ENCODE assay signal across 14 cellular contexts in genomic region chr6:35028781-35029180, GRCh38.
"Had no signal": no experiment of that assay in that cellular context is flagged by ENCODE, and none has a peak within 500 bp of the region (broad histone marks: within the 10 kb centered on the region; RNA-seq: fewer than 3 reads in every experiment).

No MANE protein-coding gene starts in this region.

- H3K4me1 Mint-ChIP-seq: activated naive CD8-positive, alpha-beta T cell treated with anti-CD3 and anti-CD28 coated beads, Interleukin-2, amount 10 ng/mL, durations not matched to agents 7 days and 5 days had no signal

- H3K9me3 ChIP-seq: neutrophil had no signal

- H3K9me3 Mint-ChIP-seq: activated naive CD8-positive, alpha-beta T cell treated with anti-CD3 and anti-CD28 coated beads, Interleukin-2, amount 10 ng/mL, durations not matched to agents 7 days and 5 days; naive thymus-derived CD8-positive, alpha-beta T cell; stimulated activated naive B cell treated with anti-CD40 and anti-IgM and Interleukin-4, amounts not matched to agents 10 μg/mL and 1 μg/mL and 100 μg/mL, for 72 hours had no signal

- H3K4me3 ChIP-seq: skin epidermis had no signal

- H3K36me3 Mint-ChIP-seq: activated naive CD8-positive, alpha-beta T cell treated with anti-CD3 and anti-CD28 coated beads, Interleukin-2, amount 10 ng/mL, durations not matched to agents 7 days and 5 days had no signal

- H3K27ac ChIP-seq: neutrophil had no signal

- H3K27me3 ChIP-seq: neutrophil had no signal

- H3K27ac Mint-ChIP-seq: activated naive CD8-positive, alpha-beta T cell treated with anti-CD3 and anti-CD28 coated beads, Interleukin-2, amount 10 ng/mL, durations not matched to agents 7 days and 5 days; naive thymus-derived CD8-positive, alpha-beta T cell; stimulated activated naive B cell treated with anti-CD40 and anti-IgM and Interleukin-4, amounts not matched to agents 10 μg/mL and 1 μg/mL and 100 μg/mL, for 72 hours had no signal

- FAIRE-seq: endometrium had no signal

- DNase-seq: activated naive CD4-positive, alpha-beta T cell; activated naive CD8-positive, alpha-beta T cell treated with anti-CD3 and anti-CD28 coated beads, Interleukin-2, amount 10 ng/mL, durations not matched to agents 7 days and 5 days; activated T-cell treated with anti-CD3 and anti-CD28 coated beads for 4 hours; anterior cingulate cortex; left colon; naive thymus-derived CD8-positive, alpha-beta T cell; retina; stimulated activated CD4-positive, alpha-beta T cell treated with anti-CD3 and anti-CD28 coated beads, Interleukin-15, amount 100 ng/mL, for 24 hours; stimulated activated CD4-positive, alpha-beta T cell treated with anti-CD3 and anti-CD28 coated beads, Interleukin-4, amount 100 ng/mL, for 1 hour; stimulated activated naive B cell treated with anti-CD40 and anti-IgM and Interleukin-4, amounts not matched to agents 10 μg/mL and 1 μg/mL and 100 μg/mL, for 72 hours; substantia nigra had no signal

- H3K4me3 Mint-ChIP-seq: activated naive CD8-positive, alpha-beta T cell treated with anti-CD3 and anti-CD28 coated beads, Interleukin-2, amount 10 ng/mL, durations not matched to agents 7 days and 5 days; naive thymus-derived CD8-positive, alpha-beta T cell; stimulated activated naive B cell treated with anti-CD40 and anti-IgM and Interleukin-4, amounts not matched to agents 10 μg/mL and 1 μg/mL and 100 μg/mL, for 72 hours had no signal

- H3K27me3 Mint-ChIP-seq: activated naive CD8-positive, alpha-beta T cell treated with anti-CD3 and anti-CD28 coated beads, Interleukin-2, amount 10 ng/mL, durations not matched to agents 7 days and 5 days; naive thymus-derived CD8-positive, alpha-beta T cell; stimulated activated naive B cell treated with anti-CD40 and anti-IgM and Interleukin-4, amounts not matched to agents 10 μg/mL and 1 μg/mL and 100 μg/mL, for 72 hours had no signal

- ATAC-seq: left colon; naive thymus-derived CD8-positive, alpha-beta T cell; stimulated activated naive B cell treated with anti-CD40 and anti-IgM and Interleukin-4, amounts not matched to agents 10 μg/mL and 1 μg/mL and 100 μg/mL, for 72 hours had no signal
